17 cellular contexts compared by ENCODE assay signal in genomic region chr7:44756904-44757303, GRCh38.
"Had no signal": no experiment of that assay in that cellular context is flagged by ENCODE, and none has a peak within 500 bp of the region (broad histone marks: within the 10 kb centered on the region; RNA-seq: fewer than 3 reads in every experiment).

No MANE protein-coding gene starts in this region.

- H3K27ac Mint-ChIP-seq: activated CD8-positive, alpha-beta T cell treated with anti-CD3 and anti-CD28 coated beads, Interleukin-2, amount 10 ng/mL, durations not matched to agents 7 days and 5 days; activated naive CD4-positive, alpha-beta T cell treated with anti-CD3 and anti-CD28 coated beads, Interleukin-2, amount 50 U/mL, for 24 hours; T-helper 1 cell treated with Interleukin-12 subunit alpha and Interleukin-12 subunit beta and Interleukin-4 antibody, amounts not matched to agents 30 μg/mL and 1 μg/mL, for 36 hours; WTC11 had no signal

- H3K4me3 ChIP-seq: Peyer's patch had no signal

- DNase-seq: activated CD4-positive, alpha-beta T cell treated with anti-CD3 and anti-CD28 coated beads for 48 hours; activated CD4-positive, alpha-beta T cell treated with anti-CD3 and anti-CD28 coated beads, Interleukin-2, amount 50 U/mL, for 4 hours; activated CD4-positive, CD25-positive, alpha-beta regulatory T cell treated with anti-CD3 and anti-CD28 coated beads, Interleukin-2, amount 50 U/mL, for 72 hours; activated CD8-positive, alpha-beta memory T cell treated with anti-CD3 and anti-CD28 coated beads, Interleukin-2, amount 50 U/mL, for 48 hours; activated CD8-positive, alpha-beta T cell treated with anti-CD3 and anti-CD28 coated beads, Interleukin-2, amount 10 ng/mL, durations not matched to agents 7 days and 5 days; activated effector memory CD4-positive, alpha-beta T cell treated with Interleukin-2 at 50 U/mL for 16 hours; activated naive CD4-positive, alpha-beta T cell; activated T-cell treated with anti-CD3 and anti-CD28 coated beads, Interleukin-2, amount 50 U/mL, for 1 hour; NCI-H1092; NCI-H1436; NCI-H510A treated with DMSO at 0.1 percent for 48 hours; Peyer's patch; SHP77 treated with DMSO at 0.1 percent for 48 hours had no signal

- H3K27me3 Mint-ChIP-seq: activated naive CD4-positive, alpha-beta T cell treated with anti-CD3 and anti-CD28 coated beads, Interleukin-2, amount 50 U/mL, for 24 hours had no signal

- H3K9me3 ChIP-seq: Peyer's patch had no signal

- H3K27me3 ChIP-seq: Peyer's patch had no signal

- H3K27ac ChIP-seq: KMS-11, Peyer's patch had no signal

- H3K4me3 Mint-ChIP-seq: activated CD8-positive, alpha-beta T cell treated with anti-CD3 and anti-CD28 coated beads, Interleukin-2, amount 10 ng/mL, durations not matched to agents 7 days and 5 days; activated naive CD4-positive, alpha-beta T cell treated with anti-CD3 and anti-CD28 coated beads, Interleukin-2, amount 50 U/mL, for 24 hours; T-helper 1 cell treated with Interleukin-12 subunit alpha and Interleukin-12 subunit beta and Interleukin-4 antibody, amounts not matched to agents 30 μg/mL and 1 μg/mL, for 36 hours; WTC11 had no signal

- H3K9me3 Mint-ChIP-seq: activated naive CD4-positive, alpha-beta T cell treated with anti-CD3 and anti-CD28 coated beads, Interleukin-2, amount 50 U/mL, for 24 hours; T-helper 1 cell treated with Interleukin-12 subunit alpha and Interleukin-12 subunit beta and Interleukin-4 antibody, amounts not matched to agents 30 μg/mL and 1 μg/mL, for 36 hours; WTC11 had no signal
